18 cellular contexts compared by ENCODE assay signal in the genomic region with DNA sequence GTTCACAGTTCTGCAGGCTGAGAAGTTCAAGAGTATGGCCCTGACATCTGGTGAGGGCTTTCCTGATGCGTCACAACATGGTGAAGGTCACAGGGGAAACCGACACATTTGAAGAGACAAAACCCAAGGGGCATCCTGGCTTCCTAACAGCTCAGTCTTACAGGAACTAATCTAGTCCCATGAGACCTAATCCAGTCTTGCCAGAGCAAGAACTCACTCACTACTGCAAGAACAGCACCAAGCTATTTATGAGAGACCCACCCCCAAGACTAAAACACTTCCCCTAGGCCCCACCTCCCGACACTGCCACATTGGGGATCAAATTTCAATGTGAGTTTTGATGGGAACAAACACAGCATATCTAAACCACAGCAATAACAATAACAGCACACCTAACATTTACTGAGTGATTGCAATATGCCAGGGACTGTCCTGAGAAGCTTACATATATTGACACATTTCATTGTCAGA. TPM values are rescaled to one million over a fixed set of nuclear protein-coding genes. Genes with fewer than 3 reads are reported as not detected.
DNase-seq lines count a peak whose midpoint lies in the region; ATAC-seq and TF ChIP-seq lines count a peak whose summit lies in the region.
"Had no signal": no experiment of that assay in that cellular context is flagged by ENCODE, and none has a peak within 500 bp of the region (broad histone marks: within the 10 kb centered on the region; RNA-seq: fewer than 3 reads in every experiment).

No MANE protein-coding gene starts in this region.

- no peaks in the 10 kb centered on the region for H3K36me3 Mint-ChIP-seq in endodermal cell (ENCODE audit: low read depth)
- H3K36me3 Mint-ChIP-seq in CD14-positive monocyte = no peaks in the 10 kb centered on the region

- H3K4me1 ChIP-seq in endodermal cell (ENCODE audit: control insufficient read depth, insufficient read depth, low read length) = no peaks in the 10 kb centered on the region
- H3K4me1 ChIP-seq: Peyer's patch, upper lobe of right lung had no signal

- no peak for ATAC-seq in Right ventricle myocardium inferior
- ATAC-seq: upper lobe of right lung had no signal

- H3K27ac ChIP-seq in endodermal cell (ENCODE audit: low read depth, low read length) = no peak overlapping the region
- H3K27ac ChIP-seq: Peyer's patch, upper lobe of right lung had no signal

- no peak overlapping the region for H3K9ac ChIP-seq in endodermal cell (ENCODE audit: extremely low read depth, low read length, poor library complexity, severe bottlenecking)

- H3K36me3 ChIP-seq in endodermal cell (ENCODE audit: control insufficient read depth, insufficient read depth, low read length) = no peaks in the 10 kb centered on the region
- H3K36me3 ChIP-seq: Peyer's patch, upper lobe of right lung had no signal

- H3K4me1 Mint-ChIP-seq in endodermal cell = no peaks in the 10 kb centered on the region
- no peaks in the 10 kb centered on the region for H3K4me1 Mint-ChIP-seq in CD14-positive monocyte

- DNase-seq in ELR (ENCODE audit: low read depth) (peak; percentile 67), NCI-H69 (lab: John Stamatoyannopoulos, UW) (peak; percentile 54), cardiac fibroblast (ENCODE audit: low read depth in 2 of 2) (peak; percentile 59 to 99), myocyte (ENCODE audit: low read depth) (peak; percentile 3), endodermal cell (no peak), CD14-positive monocyte (ENCODE audit: low spot score) (no peak), Right ventricle myocardium inferior (ENCODE audit: missing footprints) (no peak)
- DNase-seq in stimulated activated CD4-positive, alpha-beta T cell treated with anti-CD3 and anti-CD28 coated beads, Interleukin-1b, Interleukin-23, amount 100 ng/mL, for 48 hours = no peak
- DNase-seq: activated CD4-positive, CD25-positive, alpha-beta regulatory T cell; activated gamma-delta T cell; DMS 273 treated with DMSO at 0.1 percent for 48 hours; head of caudate nucleus; kidney; NCI-H1092; occipital lobe; Peyer's patch; stimulated activated naive CD4-positive, alpha-beta T cell; upper lobe of right lung had no signal

- no peaks in the 10 kb centered on the region for H3K9me3 ChIP-seq in endodermal cell (ENCODE audit: control insufficient read depth, low read length)
- H3K9me3 ChIP-seq: Peyer's patch, upper lobe of right lung had no signal

- H3K27me3 ChIP-seq in endodermal cell (ENCODE audit: control insufficient read depth, insufficient read depth, low read length, poor library complexity, severe bottlenecking) = no peaks in the 10 kb centered on the region
- H3K27me3 ChIP-seq: Peyer's patch, upper lobe of right lung had no signal

- no peaks in the 10 kb centered on the region for H3K9me3 Mint-ChIP-seq in endodermal cell
- no peaks in the 10 kb centered on the region for H3K9me3 Mint-ChIP-seq in CD14-positive monocyte

- no peak overlapping the region for H3K4me3 ChIP-seq in cardiac fibroblast (replicated peaks in 1 of 2; ENCODE audit: low read depth in 2 of 2, low read length in 2 of 2)
- H3K4me3 ChIP-seq in endodermal cell (ENCODE audit: low read length) = no peak overlapping the region
- H3K4me3 ChIP-seq: Peyer's patch, upper lobe of right lung had no signal

- WGBS in endodermal cell (ENCODE audit: insufficient coverage in 1 of 2, insufficient read length in 1 of 2), 2 experiments = 83 to 88% methylated on average over 2 to 3 of the region's 3 CpGs

- intact Hi-C loops in CD14-positive monocyte (cut with micrococcal nuclease) (no loop called here), Right ventricle myocardium inferior (cut with DNase I) (no loop called here)

- no peak for TF ChIP-seq CTCF in cardiac fibroblast (IDR thresholded peaks at IDR 0.05; ENCODE audit: low read depth, low read length)
- TF ChIP-seq CTCF in endodermal cell (conservative IDR thresholded peaks at IDR 0.05) = no peak
- TF ChIP-seq CTCF in CD14-positive monocyte (IDR thresholded peaks at IDR 0.05) = no peak

- H3K27ac Mint-ChIP-seq in endodermal cell (no peak overlapping the region), CD14-positive monocyte (no peak overlapping the region)

- H3K4me3 Mint-ChIP-seq in endodermal cell = no peak overlapping the region
- no peak overlapping the region for H3K4me3 Mint-ChIP-seq in CD14-positive monocyte

- H3K27me3 Mint-ChIP-seq in endodermal cell (ENCODE audit: insufficient read depth) (no peaks in the 10 kb centered on the region), CD14-positive monocyte (ENCODE audit: low read depth in 3 of 3) (peaks cover 0 to 5% (median 0%) of the 10 kb centered on the region in 3 donors)

RNA-seq across cellular contexts. Expression of a gene that starts 46.6 kb away (rescaled TPM):
- total RNA-seq in myocyte (4.4 and 7.7 TPM in 2 replicates), endodermal cell (10 to 100 TPM; 34.0 to 39.1 TPM), Right ventricle myocardium inferior (2.8 TPM)
- polyA plus RNA-seq in myocyte (2012) = 1.4 TPM
- polyA plus RNA-seq in endodermal cell (2013, experiment 1 of 2) = 207 TPM
- polyA plus RNA-seq in endodermal cell (2013, experiment 2 of 2) = 174 TPM
- under 1 TPM in 1 of 2 donors, not detected in 1; 0.39 TPM for polyA plus RNA-seq in CD14-positive monocyte

Comparison
In these comparisons a context has a peak if more than half of its experiments do, and no peak if none do; other contexts are left out.
1. DNase-seq: peak in ELR (single experiment), NCI-H69 (single experiment), cardiac fibroblast (2 of 2) and myocyte (single experiment); none in endodermal cell (single experiment), stimulated activated CD4-positive, alpha-beta T cell treated with anti-CD3 and anti-CD28 coated beads, Interleukin-1b, Interleukin-23, amount 100 ng/mL, for 48 hours (single experiment), CD14-positive monocyte (single experiment) and Right ventricle myocardium inferior (single experiment).